In the genomic region with DNA sequence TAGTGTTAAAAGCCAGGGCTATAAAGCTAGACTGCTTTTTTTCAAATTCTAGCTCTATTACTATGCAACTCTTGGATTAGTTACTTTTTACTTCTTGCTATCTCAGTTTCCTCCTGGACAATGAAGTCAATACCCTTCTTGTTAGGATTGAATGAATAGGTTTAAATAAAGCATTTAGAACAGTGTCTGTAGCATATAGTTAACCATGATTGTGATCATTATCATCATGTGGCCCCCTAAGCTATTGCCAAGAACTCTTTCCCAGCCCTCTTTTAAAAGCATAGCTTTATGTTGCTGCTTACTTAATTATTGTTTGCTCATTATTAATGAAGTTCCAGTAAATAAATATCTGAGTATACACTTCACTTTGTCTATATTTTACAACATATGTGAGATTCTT, we compare ENCODE assay signal across 28 cellular contexts.
"Had no signal": no experiment of that assay in that cellular context is flagged by ENCODE, and none has a peak within 500 bp of the region (broad histone marks: within the 10 kb centered on the region; RNA-seq: fewer than 3 reads in every experiment).

No MANE protein-coding gene starts in this region.

- H2AFZ ChIP-seq: hepatocyte had no signal

- H3K9me3 ChIP-seq: colonic mucosa, esophagus squamous epithelium, gastroesophageal sphincter, heart left ventricle, lower lobe of right lung, mucosa of descending colon had no signal

- H3K4me3 Mint-ChIP-seq: dendritic cell treated with granulocyte-macrophage colony-stimulating factor and Interleukin-4, amounts not matched to agents 40 ng/mL and 50 ng/mL, for 4 days; effector memory CD8-positive, alpha-beta T cell; endodermal cell; immature natural killer cell; mesothelial cell of epicardium had no signal

- H3K4me2 ChIP-seq: hepatocyte had no signal

- ATAC-seq: effector memory CD8-positive, alpha-beta T cell; esophagus mucosa; gastroesophageal sphincter; heart left ventricle; left colon; left lobe of liver; left ventricle myocardium superior; lower lobe of right lung; mucosa of descending colon had no signal

- H3K27me3 Mint-ChIP-seq: dendritic cell treated with granulocyte-macrophage colony-stimulating factor and Interleukin-4, amounts not matched to agents 40 ng/mL and 50 ng/mL, for 4 days; effector memory CD8-positive, alpha-beta T cell; naive B cell had no signal

- H3K9me3 Mint-ChIP-seq: dendritic cell treated with granulocyte-macrophage colony-stimulating factor and Interleukin-4, amounts not matched to agents 40 ng/mL and 50 ng/mL, for 4 days; effector memory CD8-positive, alpha-beta T cell; endodermal cell; immature natural killer cell; mesothelial cell of epicardium; naive B cell had no signal

- H3K27ac Mint-ChIP-seq: dendritic cell treated with granulocyte-macrophage colony-stimulating factor and Interleukin-4, amounts not matched to agents 40 ng/mL and 50 ng/mL, for 4 days; effector memory CD8-positive, alpha-beta T cell; endodermal cell; immature natural killer cell; mesothelial cell of epicardium had no signal

- H3K27ac ChIP-seq: colonic mucosa, epithelial cell of prostate, esophagus squamous epithelium, gastroesophageal sphincter, heart left ventricle, hepatocyte, lower lobe of right lung had no signal

- FAIRE-seq: endometrium, frontal cortex, kidney had no signal

- H3K4me3 ChIP-seq: colonic mucosa, esophagus squamous epithelium, gastroesophageal sphincter, heart left ventricle, hepatocyte, lower lobe of right lung, mucosa of descending colon had no signal

- H3K36me3 Mint-ChIP-seq: mesothelial cell of epicardium had no signal

- H3K36me3 ChIP-seq: colonic mucosa, esophagus squamous epithelium, gastroesophageal sphincter, heart left ventricle, lower lobe of right lung had no signal

- DNase-seq: colonic mucosa; cortex of kidney; effector CD8-positive, alpha-beta T cell; effector memory CD8-positive, alpha-beta T cell; endodermal cell; esophagus squamous epithelium; foreskin fibroblast; heart left ventricle; hypothalamus; immature natural killer cell; islet precursor cell; kidney; kidney glomerular epithelial cell; left colon; left ventricle myocardium superior; lower lobe of right lung; mesenchymal stem cell; mucosa of descending colon; naive B cell had no signal

- H3K27me3 ChIP-seq: colonic mucosa, esophagus squamous epithelium, gastroesophageal sphincter, heart left ventricle, hepatocyte had no signal

- H3K4me1 ChIP-seq: colonic mucosa had no signal
